ENCODE assay signal across 8 cellular contexts in the genomic region with DNA sequence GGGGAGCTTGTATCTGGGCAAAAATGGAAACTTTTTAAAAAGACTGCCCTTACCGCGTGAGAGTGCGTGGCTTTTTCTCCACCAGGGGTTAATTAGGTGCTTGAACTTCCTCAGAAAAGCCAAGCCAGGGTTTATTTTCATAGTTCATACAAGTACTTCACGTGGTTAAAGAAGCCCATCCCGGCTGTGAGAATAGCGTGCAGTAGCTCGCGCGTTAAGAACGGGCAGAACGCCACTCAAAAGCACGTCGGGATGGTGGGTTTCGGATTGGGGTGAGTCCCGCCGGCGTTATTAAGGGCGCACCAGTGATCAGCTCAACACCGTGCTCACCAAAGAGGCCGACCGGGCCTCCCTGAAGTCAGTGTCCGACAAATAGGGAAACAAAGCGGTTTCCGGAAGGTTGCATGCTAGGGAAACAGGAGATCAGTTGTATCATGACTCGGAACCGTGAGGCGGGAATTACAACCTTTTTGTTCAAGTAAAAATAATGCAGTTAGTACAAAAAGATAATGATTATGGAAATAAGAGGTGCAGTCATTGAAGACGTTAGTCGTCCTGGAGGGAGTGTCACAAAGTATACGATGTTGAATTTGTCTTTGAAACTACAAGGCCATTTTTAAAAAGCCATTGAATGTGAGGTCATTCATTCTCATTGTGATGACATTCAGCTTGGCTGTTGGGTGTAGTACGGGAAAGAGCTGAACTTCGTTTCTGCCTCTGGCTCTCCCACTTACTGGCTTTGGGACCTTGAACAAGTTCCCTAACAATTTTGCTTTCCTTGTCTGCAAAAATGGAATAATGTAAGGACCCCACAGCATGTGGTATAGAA. TPM values are rescaled to one million over a fixed set of nuclear protein-coding genes. Genes with fewer than 3 reads are reported as not detected.
A peak's percentile ranks its signal among the peaks of the same experiment; 100 is the strongest.
DNase-seq lines count a peak whose midpoint lies in the region; ATAC-seq and TF ChIP-seq lines count a peak whose summit lies in the region.

No MANE protein-coding gene starts in this region.

- no peaks in the 10 kb centered on the region for H3K36me3 ChIP-seq in neutrophil

- ATAC-seq in GM18498 (IDR thresholded peaks at IDR 0.05; ENCODE audit: unreplicated experiment) (peak; percentile 29), HG02884 (IDR thresholded peaks at IDR 0.05; ENCODE audit: unreplicated experiment) (peak; percentile 23)

- TF ChIP-seq CTCF in fibroblast of pulmonary artery (IDR thresholded peaks at IDR 0.05; ENCODE audit: low read length, missing control alignments): no peak
- no peak for TF ChIP-seq CTCF in neutrophil (IDR thresholded peaks at IDR 0.05)

- H3K9me3 ChIP-seq in neutrophil: no peaks in the 10 kb centered on the region

- H3K27ac ChIP-seq in neutrophil: peak overlapping the region; percentile 97

- H3K4me3 ChIP-seq in fibroblast of pulmonary artery (replicated peaks; ENCODE audit: low read depth, low read length) (peak overlapping the region; percentile 72), neutrophil (ENCODE audit: low read depth in 1 of 2, low read length in 1 of 2) (peak overlapping the region; percentile 59 to 96)

- no peaks in the 10 kb centered on the region for H3K27me3 ChIP-seq in neutrophil

- H3K4me1 ChIP-seq in neutrophil (ENCODE audit: control insufficient read depth in 1 of 2, insufficient read depth in 1 of 2, low read depth in 1 of 2, low read length in 1 of 2): peaks cover 19 to 29% of the 10 kb centered on the region in 2 experiments

- DNase-seq in A172 (ENCODE audit: low spot score): peak; percentile 64
- DNase-seq in NCI-H2029 (lab: John Stamatoyannopoulos, UW): peak; percentile 61
- peak; percentile 36 for DNase-seq in activated CD8-positive, alpha-beta memory T cell treated with anti-CD3 and anti-CD28 coated beads, Interleukin-2, amount 50 U/mL, for 4 hours
- DNase-seq in fibroblast of pulmonary artery (ENCODE audit: low read depth): no peak
- no peak for DNase-seq in HK-2 (ENCODE audit: unreplicated experiment)

RNA-seq across cellular contexts. Expression of a gene that starts 0.9 kb away (rescaled TPM):
- 16.4 and 34.4 TPM in 2 replicates for total RNA-seq in A172 (2014; rRNA removed; shearing (Covaris generic))

RNA-seq across cellular contexts. Expression of a gene that starts 41.6 kb away (rescaled TPM):
- 17.0 and 32.1 TPM in 2 replicates for total RNA-seq in A172 (2014; rRNA removed; shearing (Covaris generic))

Comparison
In these comparisons a context has a peak if more than half of its experiments do, and no peak if none do; other contexts are left out.
1. DNase-seq: peak in A172 (single experiment), NCI-H2029 (single experiment) and activated CD8-positive, alpha-beta memory T cell treated with anti-CD3 and anti-CD28 coated beads, Interleukin-2, amount 50 U/mL, for 4 hours (single experiment); none in fibroblast of pulmonary artery (single experiment) and HK-2 (single experiment).